ENCODE assay signal across 8 cellular contexts in genomic region chr14:88380405-88380804, GRCh38. TPM values are rescaled to one million over a fixed set of nuclear protein-coding genes. Genes with fewer than 3 reads are reported as not detected.
DNase-seq lines count a peak whose midpoint lies in the region; ATAC-seq and TF ChIP-seq lines count a peak whose summit lies in the region.
"Had no signal": no experiment of that assay in that cellular context is flagged by ENCODE, and none has a peak within 500 bp of the region (broad histone marks: within the 10 kb centered on the region; RNA-seq: fewer than 3 reads in every experiment).

No MANE protein-coding gene starts in this region.

- H3K36me3 Mint-ChIP-seq in WTC11: peaks cover 8% of the 10 kb centered on the region; the same call in 1 of the 2 replicates
- H3K36me3 Mint-ChIP-seq in activated T-cell treated with anti-CD3 and anti-CD28 coated beads, Interleukin-2, amount 50 U/mL, for 4 hours (ENCODE audit: insufficient read depth): no peaks in the 10 kb centered on the region

- H3K4me1 ChIP-seq in DOHH2 (ENCODE audit: control insufficient read depth, low read length): peaks cover 6% of the 10 kb centered on the region
- H3K4me1 ChIP-seq: SJSA1 had no signal

- no peaks in the 10 kb centered on the region for H3K9me2 ChIP-seq in DOHH2 (replicated peaks; ENCODE audit: control insufficient read depth, low read length)

- no peaks in the 10 kb centered on the region for H3K36me3 ChIP-seq in DOHH2 (ENCODE audit: control insufficient read depth, low read length)
- H3K36me3 ChIP-seq: SJSA1 had no signal

- H3K9me3 ChIP-seq in DOHH2 (ENCODE audit: control insufficient read depth, insufficient read depth, low read length): no peaks in the 10 kb centered on the region
- H3K9me3 ChIP-seq: SJSA1 had no signal

- H3K4me3 ChIP-seq in DOHH2 (ENCODE audit: low read length): no peak overlapping the region
- H3K4me3 ChIP-seq: SJSA1 had no signal

- no peak overlapping the region for H3K27ac ChIP-seq in DOHH2 (ENCODE audit: low read depth, low read length)
- H3K27ac ChIP-seq: SJSA1 had no signal

- H3K4me2 ChIP-seq in DOHH2 (ENCODE audit: low read length): no peak overlapping the region

- H3K9me3 Mint-ChIP-seq in WTC11: peaks cover 17% of the 10 kb centered on the region
- H3K9me3 Mint-ChIP-seq in activated T-cell treated with anti-CD3 and anti-CD28 coated beads, Interleukin-2, amount 50 U/mL, for 4 hours: no peaks in the 10 kb centered on the region

- H3F3A ChIP-seq in DOHH2 (ENCODE audit: control insufficient read depth, insufficient read depth): no peaks in the 10 kb centered on the region

- no peak overlapping the region for H3K4me3 Mint-ChIP-seq in WTC11
- H3K4me3 Mint-ChIP-seq in activated T-cell treated with anti-CD3 and anti-CD28 coated beads, Interleukin-2, amount 50 U/mL, for 4 hours: no peak overlapping the region

- POLR2A ChIA-PET in WTC11 (lab: Charles Lee): interaction anchor here (1.5 kb wide), 1 partner anchor 191 kb away, joined by 3 read pairs; no protein-coding TSS in a partner anchor

- H3K27ac Mint-ChIP-seq in WTC11: no peak overlapping the region

- peaks cover 12% of the 10 kb centered on the region for H3K27me3 Mint-ChIP-seq in WTC11 (ENCODE audit: low read depth)
- peaks cover 2% of the 10 kb centered on the region for H3K27me3 Mint-ChIP-seq in activated T-cell treated with anti-CD3 and anti-CD28 coated beads, Interleukin-2, amount 50 U/mL, for 4 hours (ENCODE audit: low read depth)

- TF ChIP-seq CTCF in DOHH2 (IDR thresholded peaks at IDR 0.05; ENCODE audit: low read depth, low read length, poor library complexity, severe bottlenecking) (peak; percentile 37), LNCAP (IDR thresholded peaks at IDR 0.05) (peak; percentile 27; the same call in 1 of the 2 replicates), WTC11 (IDR thresholded peaks at IDR 0.05) (no peak)

- H3K79me2 ChIP-seq in DOHH2 (ENCODE audit: control insufficient read depth, low read length): no peaks in the 10 kb centered on the region

- no peaks in the 10 kb centered on the region for H4K20me1 ChIP-seq in DOHH2 (ENCODE audit: control insufficient read depth, insufficient read depth, low read depth, low read length)

- peak; percentile 43 for ATAC-seq in WTC11
- ATAC-seq in GM21717 (IDR thresholded peaks at IDR 0.05; ENCODE audit: unreplicated experiment): no peak
- no peak for ATAC-seq in activated T-cell treated with anti-CD3 and anti-CD28 coated beads, Interleukin-2, amount 50 U/mL, for 4 hours
- no peak for ATAC-seq in stimulated activated naive CD8-positive, alpha-beta T cell treated with anti-CD3 and anti-CD28 coated beads, Interleukin-15, Interleukin-2, amounts not matched to agents 100 U/mL and 50 U/mL, for 24 hours

- H3K27me3 ChIP-seq in DOHH2 (ENCODE audit: control insufficient read depth, low read length): no peaks in the 10 kb centered on the region
- H3K27me3 ChIP-seq: SJSA1 had no signal

- peaks cover 15% of the 10 kb centered on the region for H3K4me1 Mint-ChIP-seq in WTC11
- peaks cover 10% of the 10 kb centered on the region for H3K4me1 Mint-ChIP-seq in activated T-cell treated with anti-CD3 and anti-CD28 coated beads, Interleukin-2, amount 50 U/mL, for 4 hours (ENCODE audit: low read depth)

- DNase-seq in WTC11 (ENCODE audit: low spot score) (no peak), lung microvascular endothelial cell (ENCODE audit: low read depth in 2 of 2) (peak; percentile 7 to 25)
- DNase-seq in activated T-cell treated with anti-CD3 and anti-CD28 coated beads, Interleukin-2, amount 50 U/mL, for 4 hours: no peak
- no peak for DNase-seq in stimulated activated naive CD8-positive, alpha-beta T cell treated with anti-CD3 and anti-CD28 coated beads, Interleukin-15, Interleukin-2, amounts not matched to agents 100 U/mL and 50 U/mL, for 24 hours

- CTCF ChIA-PET in WTC11 (lab: Charles Lee): interaction anchor here (0.5 to 4.0 kb wide), 21 partner anchors 10 to 366 kb away, joined by 3 to 77 read pairs (median 5); no protein-coding TSS in a partner anchor

TF ChIP-seq in WTC11, 78 proteins besides CTCF, POLR2A, EP300 and RAD21 (continues in another document):
- no peak for TF ChIP-seq OVOL2 (CRISPR knock-in tag; IDR thresholded peaks at IDR 0.05; ENCODE audit: borderline replicate concordance)
- TF ChIP-seq CREB1 (CRISPR knock-in tag; IDR thresholded peaks at IDR 0.05): no peak
- TF ChIP-seq AFF4 (CRISPR knock-in tag; IDR thresholded peaks at IDR 0.05; ENCODE audit: borderline replicate concordance): no peak
- TF ChIP-seq ZNF671 (CRISPR knock-in tag; IDR thresholded peaks at IDR 0.05): no peak
- TF ChIP-seq ELF4 (CRISPR knock-in tag; IDR thresholded peaks at IDR 0.05; ENCODE audit: low read depth): no peak
- no peak for TF ChIP-seq ZMAT4 (CRISPR knock-in tag; IDR thresholded peaks at IDR 0.05)
- TF ChIP-seq ZNF416 (CRISPR knock-in tag; IDR thresholded peaks at IDR 0.05): no peak
- TF ChIP-seq GABPB1 (CRISPR knock-in tag; IDR thresholded peaks at IDR 0.05): no peak
- TF ChIP-seq, protein P1, sequence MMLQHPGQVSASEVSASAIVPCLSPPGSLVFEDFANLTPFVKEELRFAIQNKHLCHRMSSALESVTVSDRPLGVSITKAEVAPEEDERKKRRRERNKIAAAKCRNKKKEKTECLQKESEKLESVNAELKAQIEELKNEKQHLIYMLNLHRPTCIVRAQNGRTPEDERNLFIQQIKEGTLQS (CRISPR knock-in tag; conservative IDR thresholded peaks at IDR 0.05): no peak
- no peak for TF ChIP-seq ESRRA (CRISPR knock-in tag; IDR thresholded peaks at IDR 0.05; ENCODE audit: borderline replicate concordance)
- no peak for TF ChIP-seq FOXP4 (CRISPR knock-in tag; IDR thresholded peaks at IDR 0.05)
- no peak for TF ChIP-seq ERG (CRISPR knock-in tag; IDR thresholded peaks at IDR 0.05)
- no peak for TF ChIP-seq SOX15 (CRISPR knock-in tag; IDR thresholded peaks at IDR 0.05)

RNA-seq across cellular contexts. Expression of gene SPATA7, which starts 5.1 kb away (rescaled TPM):
- 8.0 to 11.2 TPM (median 8.8 TPM) in 3 replicates for total RNA-seq in WTC11 (2021)
- 5.9 and 6.2 TPM in 2 replicates for total RNA-seq in lung microvascular endothelial cell
- total RNA-seq in activated T-cell treated with anti-CD3 and anti-CD28 coated beads, Interleukin-2, amount 50 U/mL, for 4 hours: 1 to 10 TPM in 2 of 3 donors, under 1 TPM in 1; 0.76 to 1.3 (median 1.3) TPM

RNA-seq across cellular contexts. Expression of gene KCNK10, which starts 57.3 kb away (rescaled TPM):
- total RNA-seq in WTC11 (2021): 0.53 to 0.96 TPM (median 0.87 TPM) in 3 replicates
- not detected in 2 replicates for total RNA-seq in lung microvascular endothelial cell
- total RNA-seq in activated T-cell treated with anti-CD3 and anti-CD28 coated beads, Interleukin-2, amount 50 U/mL, for 4 hours: not detected
- total RNA-seq: SJSA1 had no signal

Comparison
In these comparisons a context has a peak if more than half of its experiments do, and no peak if none do; other contexts are left out.
1. DNase-seq: peak in lung microvascular endothelial cell (2 of 2); none in WTC11 (single experiment), activated T-cell treated with anti-CD3 and anti-CD28 coated beads, Interleukin-2, amount 50 U/mL, for 4 hours (single experiment) and stimulated activated naive CD8-positive, alpha-beta T cell treated with anti-CD3 and anti-CD28 coated beads, Interleukin-15, Interleukin-2, amounts not matched to agents 100 U/mL and 50 U/mL, for 24 hours (single experiment).